In genomic region chr11:44268073-44268806, GRCh38 we compare ENCODE assay signal across 16 cellular contexts. TPM values are rescaled to one million over a fixed set of nuclear protein-coding genes. Genes with fewer than 3 reads are reported as not detected.
"Had no signal": no experiment of that assay in that cellular context is flagged by ENCODE, and none has a peak within 500 bp of the region (broad histone marks: within the 10 kb centered on the region; RNA-seq: fewer than 3 reads in every experiment).

No MANE protein-coding gene starts in this region.

- H3K4me1 Mint-ChIP-seq: activated CD4-positive, alpha-beta T cell treated with anti-CD3 and anti-CD28 coated beads, Interleukin-2, amount 10 ng/mL, durations not matched to agents 7 days and 5 days; stimulated activated naive CD8-positive, alpha-beta T cell treated with anti-CD3 and anti-CD28 coated beads, Interleukin-15, amount 100 ng/mL, for 72 hours had no signal

- H3K9me3 Mint-ChIP-seq: activated CD4-positive, alpha-beta T cell treated with anti-CD3 and anti-CD28 coated beads, Interleukin-2, amount 10 ng/mL, durations not matched to agents 7 days and 5 days; effector memory CD8-positive, alpha-beta T cell; stimulated activated naive CD8-positive, alpha-beta T cell treated with anti-CD3 and anti-CD28 coated beads, Interleukin-15, amount 100 ng/mL, for 72 hours had no signal

- H3K9me3 ChIP-seq: SK-N-SH had no signal

- H3K27me3 Mint-ChIP-seq: activated CD4-positive, alpha-beta T cell treated with anti-CD3 and anti-CD28 coated beads, Interleukin-2, amount 10 ng/mL, durations not matched to agents 7 days and 5 days; type B pancreatic cell had no signal

- ATAC-seq: activated CD8-positive, alpha-beta T cell treated with anti-CD3 and anti-CD28 coated beads, Interleukin-2, amount 10 ng/mL, durations not matched to agents 7 days and 5 days; effector memory CD8-positive, alpha-beta T cell; stimulated activated naive CD8-positive, alpha-beta T cell treated with anti-CD3 and anti-CD28 coated beads, Interleukin-15, amount 100 ng/mL, for 72 hours had no signal

- H3K36me3 Mint-ChIP-seq: activated naive CD8-positive, alpha-beta T cell had no signal

- DNase-seq: activated CD4-positive, alpha-beta T cell treated with anti-CD3 and anti-CD28 coated beads, Interleukin-2, amount 10 ng/mL, durations not matched to agents 7 days and 5 days; activated CD8-positive, alpha-beta T cell treated with anti-CD3 and anti-CD28 coated beads, Interleukin-2, amount 10 ng/mL, durations not matched to agents 7 days and 5 days; effector memory CD8-positive, alpha-beta T cell; foreskin fibroblast; mesenchymal stem cell; nephron progenitor cell; occipital lobe; posterior cingulate gyrus; retina; SK-N-SH; stimulated activated naive CD8-positive, alpha-beta T cell treated with anti-CD3 and anti-CD28 coated beads, Interleukin-15, amount 100 ng/mL, for 72 hours had no signal

- H3K4me3 Mint-ChIP-seq: activated CD4-positive, alpha-beta T cell treated with anti-CD3 and anti-CD28 coated beads, Interleukin-2, amount 10 ng/mL, durations not matched to agents 7 days and 5 days; activated CD8-positive, alpha-beta T cell treated with anti-CD3 and anti-CD28 coated beads, Interleukin-2, amount 10 ng/mL, durations not matched to agents 7 days and 5 days; activated naive CD8-positive, alpha-beta T cell; effector memory CD8-positive, alpha-beta T cell; nephron progenitor cell; stimulated activated naive CD8-positive, alpha-beta T cell treated with anti-CD3 and anti-CD28 coated beads, Interleukin-15, amount 100 ng/mL, for 72 hours; type B pancreatic cell had no signal

- H3K27ac Mint-ChIP-seq: activated CD4-positive, alpha-beta T cell treated with anti-CD3 and anti-CD28 coated beads, Interleukin-2, amount 10 ng/mL, durations not matched to agents 7 days and 5 days; activated CD8-positive, alpha-beta T cell treated with anti-CD3 and anti-CD28 coated beads, Interleukin-2, amount 10 ng/mL, durations not matched to agents 7 days and 5 days; activated naive CD8-positive, alpha-beta T cell; effector memory CD8-positive, alpha-beta T cell; nephron progenitor cell; stimulated activated naive CD8-positive, alpha-beta T cell treated with anti-CD3 and anti-CD28 coated beads, Interleukin-15, amount 100 ng/mL, for 72 hours; type B pancreatic cell had no signal

RNA-seq across cellular contexts. Expression of gene ALX4, which starts 41.7 kb away (rescaled TPM):
- total RNA-seq: activated CD4-positive, alpha-beta T cell treated with anti-CD3 and anti-CD28 coated beads, Interleukin-2, amount 10 ng/mL, durations not matched to agents 7 days and 5 days; activated CD8-positive, alpha-beta T cell treated with anti-CD3 and anti-CD28 coated beads, Interleukin-2, amount 10 ng/mL, durations not matched to agents 7 days and 5 days; chondrocyte; dermis microvascular lymphatic vessel endothelial cell; glomerular endothelial cell had no signal
